Comparison of ENCODE assay signal across 21 cellular contexts in the genomic region with DNA sequence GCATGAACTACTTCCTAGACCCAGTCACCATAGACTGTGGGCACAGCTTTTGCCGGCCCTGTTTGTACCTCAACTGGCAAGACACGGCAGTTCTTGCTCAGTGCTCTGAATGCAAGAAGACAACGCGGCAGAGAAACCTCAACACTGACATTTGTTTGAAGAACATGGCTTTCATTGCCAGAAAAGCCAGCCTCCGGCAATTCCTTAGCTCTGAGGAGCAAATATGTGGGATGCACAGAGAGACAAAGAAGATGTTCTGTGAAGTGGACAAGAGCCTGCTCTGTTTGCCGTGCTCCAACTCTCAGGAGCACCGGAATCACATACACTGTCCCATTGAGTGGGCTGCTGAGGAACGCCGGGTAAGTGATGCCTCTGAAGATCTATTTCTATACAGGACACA. TPM values are rescaled to one million over a fixed set of nuclear protein-coding genes. Genes with fewer than 3 reads are reported as not detected.
"Had no signal": no experiment of that assay in that cellular context is flagged by ENCODE, and none has a peak within 500 bp of the region (broad histone marks: within the 10 kb centered on the region; RNA-seq: fewer than 3 reads in every experiment).

No MANE protein-coding gene starts in this region.

RNA-seq across cellular contexts. Expression of a gene that starts 2.4 kb away (rescaled TPM):
- total RNA-seq: activated naive CD4-positive, alpha-beta T cell treated with anti-CD3 and anti-CD28 coated beads for 36 hours; activated naive CD4-positive, alpha-beta T cell treated with anti-CD3 and anti-CD28 coated beads, Interleukin-2, amount 50 U/mL, for 72 hours; activated naive CD8-positive, alpha-beta T cell treated with anti-CD3 and anti-CD28 coated beads for 36 hours; activated naive CD8-positive, alpha-beta T cell treated with anti-CD3 and anti-CD28 coated beads, Interleukin-2, amount 10 ng/mL, durations not matched to agents 7 days and 5 days; activated T-cell treated with anti-CD3 and anti-CD28 coated beads, Interleukin-2, amount 50 U/mL, for 4 hours; activated T-cell treated with anti-CD3 and anti-CD28 coated beads, Interleukin-2, amount 50 U/mL, for 72 hours; activated T-helper 1 cell treated with anti-CD3 and anti-CD28 coated beads, Interleukin-12 subunit alpha, Interleukin-12 subunit beta, Interleukin-2, Interleukin-4 antibody, amounts not matched to agents 30 ng/mL and 10 ng/mL and 1 ng/mL, durations not matched to agents 14 hours and 24 hours and 36 hours; activated T-helper 17 cell treated with anti-CD3 and anti-CD28 coated beads, Interleukin-2, amount 50 U/mL, for 72 hours; activated T-helper 2 cell treated with anti-CD3 and anti-CD28 coated beads, Interferon-gamma antibody, Interleukin-2, Interleukin-4, amounts not matched to agents 10 μg/mL and 5 μg/mL and 100 μg/mL, durations not matched to agents 14 hours and 24 hours and 36 hours; adrenal gland; aorta; ascending aorta; astrocyte; body of pancreas; breast epithelium; bronchial epithelial cell; cardiac muscle cell; cardiac septum; cerebellum; chondrocyte had no signal
- polyA plus RNA-seq: adipose tissue, adrenal gland, aorta, cardiac muscle cell had no signal

RNA-seq across cellular contexts. Expression of a gene that starts 28.9 kb away (rescaled TPM):
- total RNA-seq: activated naive CD4-positive, alpha-beta T cell treated with anti-CD3 and anti-CD28 coated beads for 36 hours; activated naive CD4-positive, alpha-beta T cell treated with anti-CD3 and anti-CD28 coated beads, Interleukin-2, amount 50 U/mL, for 72 hours; activated naive CD8-positive, alpha-beta T cell treated with anti-CD3 and anti-CD28 coated beads for 36 hours; activated naive CD8-positive, alpha-beta T cell treated with anti-CD3 and anti-CD28 coated beads, Interleukin-2, amount 10 ng/mL, durations not matched to agents 7 days and 5 days; activated T-cell treated with anti-CD3 and anti-CD28 coated beads, Interleukin-2, amount 50 U/mL, for 4 hours; activated T-cell treated with anti-CD3 and anti-CD28 coated beads, Interleukin-2, amount 50 U/mL, for 72 hours; activated T-helper 1 cell treated with anti-CD3 and anti-CD28 coated beads, Interleukin-12 subunit alpha, Interleukin-12 subunit beta, Interleukin-2, Interleukin-4 antibody, amounts not matched to agents 30 ng/mL and 10 ng/mL and 1 ng/mL, durations not matched to agents 14 hours and 24 hours and 36 hours; activated T-helper 17 cell treated with anti-CD3 and anti-CD28 coated beads, Interleukin-2, amount 50 U/mL, for 72 hours; activated T-helper 2 cell treated with anti-CD3 and anti-CD28 coated beads, Interferon-gamma antibody, Interleukin-2, Interleukin-4, amounts not matched to agents 10 μg/mL and 5 μg/mL and 100 μg/mL, durations not matched to agents 14 hours and 24 hours and 36 hours; adrenal gland; aorta; ascending aorta; astrocyte; body of pancreas; breast epithelium; bronchial epithelial cell; cardiac muscle cell; cardiac septum; cerebellum; chondrocyte had no signal
- polyA plus RNA-seq: adipose tissue, adrenal gland, aorta, cardiac muscle cell had no signal

RNA-seq across cellular contexts. Expression of a gene that starts 46.9 kb away (rescaled TPM):
- total RNA-seq: activated naive CD4-positive, alpha-beta T cell treated with anti-CD3 and anti-CD28 coated beads for 36 hours; activated naive CD4-positive, alpha-beta T cell treated with anti-CD3 and anti-CD28 coated beads, Interleukin-2, amount 50 U/mL, for 72 hours; activated naive CD8-positive, alpha-beta T cell treated with anti-CD3 and anti-CD28 coated beads for 36 hours; activated naive CD8-positive, alpha-beta T cell treated with anti-CD3 and anti-CD28 coated beads, Interleukin-2, amount 10 ng/mL, durations not matched to agents 7 days and 5 days; activated T-cell treated with anti-CD3 and anti-CD28 coated beads, Interleukin-2, amount 50 U/mL, for 4 hours; activated T-cell treated with anti-CD3 and anti-CD28 coated beads, Interleukin-2, amount 50 U/mL, for 72 hours; activated T-helper 1 cell treated with anti-CD3 and anti-CD28 coated beads, Interleukin-12 subunit alpha, Interleukin-12 subunit beta, Interleukin-2, Interleukin-4 antibody, amounts not matched to agents 30 ng/mL and 10 ng/mL and 1 ng/mL, durations not matched to agents 14 hours and 24 hours and 36 hours; activated T-helper 17 cell treated with anti-CD3 and anti-CD28 coated beads, Interleukin-2, amount 50 U/mL, for 72 hours; activated T-helper 2 cell treated with anti-CD3 and anti-CD28 coated beads, Interferon-gamma antibody, Interleukin-2, Interleukin-4, amounts not matched to agents 10 μg/mL and 5 μg/mL and 100 μg/mL, durations not matched to agents 14 hours and 24 hours and 36 hours; adrenal gland; aorta; ascending aorta; astrocyte; body of pancreas; breast epithelium; bronchial epithelial cell; cardiac muscle cell; cardiac septum; cerebellum; chondrocyte had no signal
- polyA plus RNA-seq: adipose tissue, adrenal gland, aorta, cardiac muscle cell had no signal

RNA-seq across cellular contexts. Expression of a gene that starts 50.7 kb away (rescaled TPM):
- total RNA-seq: activated naive CD4-positive, alpha-beta T cell treated with anti-CD3 and anti-CD28 coated beads for 36 hours; activated naive CD4-positive, alpha-beta T cell treated with anti-CD3 and anti-CD28 coated beads, Interleukin-2, amount 50 U/mL, for 72 hours; activated naive CD8-positive, alpha-beta T cell treated with anti-CD3 and anti-CD28 coated beads for 36 hours; activated naive CD8-positive, alpha-beta T cell treated with anti-CD3 and anti-CD28 coated beads, Interleukin-2, amount 10 ng/mL, durations not matched to agents 7 days and 5 days; activated T-cell treated with anti-CD3 and anti-CD28 coated beads, Interleukin-2, amount 50 U/mL, for 4 hours; activated T-cell treated with anti-CD3 and anti-CD28 coated beads, Interleukin-2, amount 50 U/mL, for 72 hours; activated T-helper 1 cell treated with anti-CD3 and anti-CD28 coated beads, Interleukin-12 subunit alpha, Interleukin-12 subunit beta, Interleukin-2, Interleukin-4 antibody, amounts not matched to agents 30 ng/mL and 10 ng/mL and 1 ng/mL, durations not matched to agents 14 hours and 24 hours and 36 hours; activated T-helper 17 cell treated with anti-CD3 and anti-CD28 coated beads, Interleukin-2, amount 50 U/mL, for 72 hours; activated T-helper 2 cell treated with anti-CD3 and anti-CD28 coated beads, Interferon-gamma antibody, Interleukin-2, Interleukin-4, amounts not matched to agents 10 μg/mL and 5 μg/mL and 100 μg/mL, durations not matched to agents 14 hours and 24 hours and 36 hours; adrenal gland; aorta; ascending aorta; astrocyte; body of pancreas; breast epithelium; bronchial epithelial cell; cardiac muscle cell; cardiac septum; cerebellum; chondrocyte had no signal
- polyA plus RNA-seq: adipose tissue, adrenal gland, aorta, cardiac muscle cell had no signal

RNA-seq across cellular contexts. Expression of a gene that starts 58.5 kb away (rescaled TPM):
- total RNA-seq: activated naive CD4-positive, alpha-beta T cell treated with anti-CD3 and anti-CD28 coated beads for 36 hours; activated naive CD4-positive, alpha-beta T cell treated with anti-CD3 and anti-CD28 coated beads, Interleukin-2, amount 50 U/mL, for 72 hours; activated naive CD8-positive, alpha-beta T cell treated with anti-CD3 and anti-CD28 coated beads for 36 hours; activated naive CD8-positive, alpha-beta T cell treated with anti-CD3 and anti-CD28 coated beads, Interleukin-2, amount 10 ng/mL, durations not matched to agents 7 days and 5 days; activated T-cell treated with anti-CD3 and anti-CD28 coated beads, Interleukin-2, amount 50 U/mL, for 4 hours; activated T-cell treated with anti-CD3 and anti-CD28 coated beads, Interleukin-2, amount 50 U/mL, for 72 hours; activated T-helper 1 cell treated with anti-CD3 and anti-CD28 coated beads, Interleukin-12 subunit alpha, Interleukin-12 subunit beta, Interleukin-2, Interleukin-4 antibody, amounts not matched to agents 30 ng/mL and 10 ng/mL and 1 ng/mL, durations not matched to agents 14 hours and 24 hours and 36 hours; activated T-helper 17 cell treated with anti-CD3 and anti-CD28 coated beads, Interleukin-2, amount 50 U/mL, for 72 hours; activated T-helper 2 cell treated with anti-CD3 and anti-CD28 coated beads, Interferon-gamma antibody, Interleukin-2, Interleukin-4, amounts not matched to agents 10 μg/mL and 5 μg/mL and 100 μg/mL, durations not matched to agents 14 hours and 24 hours and 36 hours; adrenal gland; aorta; ascending aorta; astrocyte; body of pancreas; breast epithelium; bronchial epithelial cell; cardiac muscle cell; cardiac septum; cerebellum; chondrocyte had no signal
- polyA plus RNA-seq: adipose tissue, adrenal gland, aorta, cardiac muscle cell had no signal
